Comparison of ENCODE assay signal across 8 cellular contexts in genomic region chr6:16762265-16762546, GRCh38. TPM values are rescaled to one million over a fixed set of nuclear protein-coding genes. Genes with fewer than 3 reads are reported as not detected.
A peak's percentile ranks its signal among the peaks of the same experiment; 100 is the strongest.
DNase-seq lines count a peak whose midpoint lies in the region; ATAC-seq and TF ChIP-seq lines count a peak whose summit lies in the region.

No MANE protein-coding gene starts in this region.

- H3K79me2 ChIP-seq in ACC112 (ENCODE audit: control insufficient read depth, insufficient read depth, low read length, unreplicated experiment): peaks cover 24% of the 10 kb centered on the region

- H2AFZ ChIP-seq in ACC112 (ENCODE audit: low read length, unreplicated experiment): peak overlapping the region; percentile 54

- no peak for TF ChIP-seq EP300 in upper lobe of left lung (IDR thresholded peaks at IDR 0.05)

- H3K27me3 ChIP-seq in ACC112 (ENCODE audit: insufficient read depth, low read length) (no peaks in the 10 kb centered on the region), HUES6 (ENCODE audit: control insufficient read depth, insufficient read depth, low read length) (peaks cover 13% of the 10 kb centered on the region), adrenal gland (no peaks in the 10 kb centered on the region), right lobe of liver (no peaks in the 10 kb centered on the region), upper lobe of left lung (no peaks in the 10 kb centered on the region)

- H3K4me3 ChIP-seq in ACC112 (ENCODE audit: low read depth, low read length) (peak overlapping the region; percentile 90), HUES6 (ENCODE audit: low read depth, low read length) (peak overlapping the region; percentile 81), adrenal gland (peak overlapping the region in 2 of 4 donors; percentile 78 to 97), right lobe of liver (peak overlapping the region; percentile 66 to 79 (median 74)), upper lobe of left lung (peak overlapping the region; percentile 56 to 96 (median 79))

- H3K9ac ChIP-seq in HUES6 (ENCODE audit: low read length): peak overlapping the region; percentile 64

- DNase-seq in adrenal gland: no peak
- no peak for DNase-seq in right lobe of liver
- DNase-seq in upper lobe of left lung: no peak
- DNase-seq in NAMALWA (ENCODE audit: low spot score): no peak
- no peak for DNase-seq in posterior vena cava (ENCODE audit: low spot score)

- H3K36me3 ChIP-seq in ACC112 (ENCODE audit: insufficient read depth, low read length) (no peaks in the 10 kb centered on the region), HUES6 (ENCODE audit: control insufficient read depth, insufficient read depth, low read length) (no peaks in the 10 kb centered on the region), adrenal gland (replicated peaks in 1 of 2) (no peaks in the 10 kb centered on the region), right lobe of liver (no peaks in the 10 kb centered on the region), upper lobe of left lung (no peaks in the 10 kb centered on the region)

- TF ChIP-seq CTCF in adrenal gland (IDR thresholded peaks at IDR 0.05) (no peak), right lobe of liver (IDR thresholded peaks at IDR 0.05) (no peak), upper lobe of left lung (IDR thresholded peaks at IDR 0.05) (no peak)

- H3K4me1 ChIP-seq in ACC112 (ENCODE audit: control insufficient read depth, insufficient read depth, low read length, unreplicated experiment) (peaks cover 48% of the 10 kb centered on the region), HUES6 (ENCODE audit: control insufficient read depth, insufficient read depth, low read length) (peaks cover 23% of the 10 kb centered on the region), adrenal gland (replicated peaks in 1 of 2) (peaks cover 12 to 28% of the 10 kb centered on the region in 2 donors), right lobe of liver (peaks cover 0 to 34% (median 8%) of the 10 kb centered on the region in 4 donors), upper lobe of left lung (peaks cover 19 to 37% (median 30%) of the 10 kb centered on the region in 4 donors)

- H3K27ac ChIP-seq in ACC112 (ENCODE audit: low read depth, low read length) (peak overlapping the region; percentile 79), HUES6 (ENCODE audit: low read depth, low read length) (no peak overlapping the region), adrenal gland (peak overlapping the region; percentile 91 to 99 (median 94)), right lobe of liver (peak overlapping the region; percentile 94 to 96 (median 95)), upper lobe of left lung (peak overlapping the region; percentile 97 to 100 (median 98))

- ATAC-seq in GM18511 (IDR thresholded peaks at IDR 0.05; ENCODE audit: unreplicated experiment) (peak; percentile 3), right lobe of liver (peak in 3 of 4 donors; percentile 1 to 3 (median 2)), upper lobe of left lung (ENCODE audit: low FRiP score in 2 of 2) (peak in 1 of 2 donors; percentile 0)

- H3K9me3 ChIP-seq in HUES6 (ENCODE audit: control insufficient read depth, insufficient read depth, low read depth, low read length) (no peaks in the 10 kb centered on the region), adrenal gland (replicated peaks in 1 of 3) (no peaks in the 10 kb centered on the region), right lobe of liver (no peaks in the 10 kb centered on the region), upper lobe of left lung (no peaks in the 10 kb centered on the region)

- intact Hi-C loops in adrenal gland (cut with DNase I): loop anchor here (10.0 kb wide), 3 partner anchors 87 to 427 kb away; no protein-coding TSS in a partner anchor
- intact Hi-C loops in right lobe of liver (cut with DNase I): no loop called here
- intact Hi-C loops in posterior vena cava (cut with DNase I): loop anchor here (5.0 to 10.0 kb wide), 5 partner anchors 197 to 430 kb away; no protein-coding TSS in a partner anchor

- 0 to 2% (median 1%) methylated on average over 15 to 21 of the region's 21 CpGs for WGBS in adrenal gland, 4 donors
- WGBS in right lobe of liver (ENCODE audit: insufficient coverage, low coverage, low lambda C conversion rate, missing lambda C conversion rate): 0% methylated on average over 16 of the region's 21 CpGs
- WGBS in upper lobe of left lung, 2 donors: 0 to 3% methylated on average over 15 to 20 of the region's 21 CpGs

- peak in 1 of 2 donors; percentile 33 for TF ChIP-seq POLR2A in adrenal gland (IDR thresholded peaks at IDR 0.05)
- TF ChIP-seq POLR2A in right lobe of liver (IDR thresholded peaks at IDR 0.05): no peak
- TF ChIP-seq POLR2A in upper lobe of left lung (IDR thresholded peaks at IDR 0.05): no peak

RNA-seq across cellular contexts. Expression of gene ATXN1, which starts 0.9 kb away (rescaled TPM):
- 10 to 100 TPM; 19.1 to 51.3 (median 34.5) TPM for total RNA-seq in adrenal gland
- 10 to 100 TPM in 1 of 3 donors, 1 to 10 TPM in 2; 3.4 to 10.7 (median 5.2) TPM for polyA plus RNA-seq in adrenal gland
- total RNA-seq in right lobe of liver: 10 to 100 TPM; 23.2 to 28.7 (median 25.0) TPM
- 100 to 1,000 TPM in 1 of 6 donors, 10 to 100 TPM in 5; 44.2 to 106 (median 71.7) TPM for total RNA-seq in upper lobe of left lung
- 10 to 100 TPM; 63.1 to 72.2 TPM for total RNA-seq in posterior vena cava

Comparison
In these comparisons a context has a peak if more than half of its experiments do, and no peak if none do; other contexts are left out.
1. intact Hi-C loops: an anchor here in adrenal gland (10.0 kb wide) and posterior vena cava (5.0 to 10.0 kb wide); none called in right lobe of liver.